Comparison of ENCODE assay signal across 9 cellular contexts in the genomic region with DNA sequence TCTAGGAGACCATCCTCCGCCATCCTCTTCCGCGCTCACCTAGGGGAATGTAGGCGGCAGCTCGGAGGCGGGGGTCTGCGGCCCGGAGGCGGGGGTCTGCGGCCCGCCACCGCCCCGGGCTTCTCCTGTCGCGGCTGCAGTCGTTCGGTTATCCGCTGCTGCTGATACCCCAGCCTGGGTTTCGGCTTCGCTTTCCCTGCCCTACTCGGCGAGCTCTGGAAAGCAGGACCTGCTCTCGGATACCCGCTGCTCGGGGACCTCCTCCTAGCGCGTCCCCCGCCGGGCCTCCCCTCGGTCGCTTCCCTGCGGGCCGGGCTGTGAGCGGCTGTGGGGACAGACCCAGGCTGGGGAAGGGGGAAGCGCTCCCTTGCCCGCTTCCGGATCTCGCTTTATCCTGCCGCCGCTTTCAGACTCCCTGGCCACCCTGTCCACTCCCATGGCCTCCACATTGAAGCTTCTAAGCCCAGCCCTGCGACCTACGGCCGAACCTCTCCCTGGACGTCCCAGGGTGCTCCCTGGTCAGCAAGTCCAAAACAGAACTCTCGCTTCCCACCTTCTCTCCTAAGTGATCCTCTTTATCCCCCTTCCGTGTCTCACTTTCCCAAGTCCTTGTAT. TPM values are rescaled to one million over a fixed set of nuclear protein-coding genes. Genes with fewer than 3 reads are reported as not detected.
DNase-seq lines count a peak whose midpoint lies in the region; ATAC-seq, FAIRE-seq and TF ChIP-seq lines count a peak whose summit lies in the region.
"Had no signal": no experiment of that assay in that cellular context is flagged by ENCODE, and none has a peak within 500 bp of the region (broad histone marks: within the 10 kb centered on the region; RNA-seq: fewer than 3 reads in every experiment).

No MANE protein-coding gene starts in this region.

- intact Hi-C loops in ascending aorta (cut with DNase I): no loop called here

- TF ChIP-seq CTCF in ascending aorta (IDR thresholded peaks at IDR 0.05) (no peak), keratinocyte (optimal IDR thresholded peaks at IDR 0.05 in 1 of 3, IDR thresholded peaks at IDR 0.05 in 1 of 3, conservative IDR thresholded peaks at IDR 0.05 in 1 of 3; ENCODE audit: extremely low read depth in 1 of 3, insufficient read depth in 2 of 3, low read length in 3 of 3) (no peak)

- no peak for TF ChIP-seq POLR2A in GM12892 (IDR thresholded peaks at IDR 0.05; ENCODE audit: low read depth, low read length)

- no peaks in the 10 kb centered on the region for H3K27me3 ChIP-seq in ascending aorta
- no peaks in the 10 kb centered on the region for H3K27me3 ChIP-seq in keratinocyte (ENCODE audit: control insufficient read depth, extremely low read depth, insufficient read depth, low read length)
- H3K27me3 ChIP-seq in stomach smooth muscle (ENCODE audit: control insufficient read depth in 1 of 2, insufficient read depth in 2 of 2, low read length in 2 of 2): peaks cover 0 to 7% of the 10 kb centered on the region in 2 donors

- ATAC-seq in GM21390 (IDR thresholded peaks at IDR 0.05; ENCODE audit: unreplicated experiment): no peak

- in situ Hi-C loops in KBM-7 (cut with MboI; ENCODE audit: low pct_unique_long_range_greater_than_20kb, low sequenced_read_pairs): no loop called here

- peak overlapping the region; percentile 61 to 95 for H3K4me3 ChIP-seq in ascending aorta
- peak overlapping the region; percentile 67 to 86 (median 76) for H3K4me3 ChIP-seq in keratinocyte (ENCODE audit: control insufficient read depth in 2 of 3, extremely low read depth in 1 of 3, insufficient read depth in 2 of 3, low read depth in 1 of 3, low read length in 3 of 3)
- H3K4me3 ChIP-seq in stomach smooth muscle (ENCODE audit: low read length in 2 of 2): peak overlapping the region; percentile 59 to 71

- H3K36me3 ChIP-seq in ascending aorta (no peaks in the 10 kb centered on the region), keratinocyte (ENCODE audit: control insufficient read depth in 2 of 2, extremely low read depth in 1 of 2, insufficient read depth in 2 of 2, low read length in 2 of 2) (no peaks in the 10 kb centered on the region), stomach smooth muscle (ENCODE audit: control insufficient read depth in 2 of 2, insufficient read depth in 2 of 2, low read length in 2 of 2) (no peaks in the 10 kb centered on the region)

- dilution Hi-C loops in keratinocyte (cut with MboI; ENCODE audit: extremely low pct_ligation_motif_present, low sequenced_read_pairs): no loop called here

- H3K4me2 ChIP-seq in keratinocyte (ENCODE audit: control insufficient read depth, extremely low read depth, insufficient read depth, low read depth, low read length): peak overlapping the region; percentile 69

- H3K27ac ChIP-seq in ascending aorta (peak overlapping the region; percentile 65 to 82), keratinocyte (ENCODE audit: control insufficient read depth, insufficient read depth, low read length) (no peak overlapping the region), stomach smooth muscle (ENCODE audit: low read length) (no peak overlapping the region)

- FAIRE-seq in keratinocyte (lab: Jason Lieb, UNC) (no peak), GM12892 (lab: Jason Lieb, UNC) (no peak)
- FAIRE-seq: endometrium had no signal

- no peaks in the 10 kb centered on the region for H3K9me3 ChIP-seq in ascending aorta
- no peaks in the 10 kb centered on the region for H3K9me3 ChIP-seq in keratinocyte (ENCODE audit: control insufficient read depth, low read depth, low read length)
- no peaks in the 10 kb centered on the region for H3K9me3 ChIP-seq in stomach smooth muscle (ENCODE audit: control insufficient read depth in 2 of 2, low read length in 2 of 2)

- peak overlapping the region; percentile 74 for H2AFZ ChIP-seq in keratinocyte (ENCODE audit: control insufficient read depth, low read length)

- H4K20me1 ChIP-seq in keratinocyte (ENCODE audit: control insufficient read depth, extremely low read depth, insufficient read depth, low read length): no peaks in the 10 kb centered on the region

- H3K9me1 ChIP-seq in keratinocyte (ENCODE audit: control insufficient read depth, extremely low read depth, insufficient read depth, low read length): no peaks in the 10 kb centered on the region

- DNase-seq in Ammon's horn (ENCODE audit: low spot score) (peak; percentile 25), KBM-7 (peak; percentile 27), ascending aorta (ENCODE audit: low spot score in 2 of 2) (peak in 1 of 2 donors; percentile 69), keratinocyte (ENCODE audit: low read depth, low spot score) (no peak), 8988T (no peak), GM12892 (ENCODE audit: insufficient read length) (no peak)

- H3K9ac ChIP-seq in keratinocyte (ENCODE audit: control insufficient read depth, extremely low read depth, insufficient read depth, low read length): peak overlapping the region; percentile 28
- peak overlapping the region; percentile 42 to 51 for H3K9ac ChIP-seq in stomach smooth muscle (ENCODE audit: low read length in 2 of 2)

- peaks cover 0 to 17% of the 10 kb centered on the region in 2 donors for H3K4me1 ChIP-seq in ascending aorta
- H3K4me1 ChIP-seq in keratinocyte (ENCODE audit: control insufficient read depth, extremely low read depth, insufficient read depth, low read length): peaks cover 10% of the 10 kb centered on the region
- peaks cover 19% of the 10 kb centered on the region for H3K4me1 ChIP-seq in stomach smooth muscle (ENCODE audit: control insufficient read depth, insufficient read depth, low read length)

- peaks cover 10% of the 10 kb centered on the region for H3K79me2 ChIP-seq in keratinocyte (ENCODE audit: control insufficient read depth, insufficient read depth, low read length)

RNA-seq across cellular contexts. Expression of a gene that starts 0.6 kb away (rescaled TPM):
- not detected for total RNA-seq in ascending aorta
- 21.9 to 27.9 TPM (median 24.5 TPM) in 3 replicates for polyA plus RNA-seq in keratinocyte
- polyA plus RNA-seq in keratinocyte (2011; ENCODE audit: low read depth): 2.3 TPM
- polyA plus RNA-seq in keratinocyte (2011; cell fraction: cytosol; rRNA removed): 24.8 and 29.9 TPM in 2 replicates
- 9.5 and 11.9 TPM in 2 replicates for polyA plus RNA-seq in keratinocyte (2011; cell fraction: nucleus; rRNA removed)
- 7.7 and 16.8 TPM in 2 replicates for polyA plus RNA-seq in keratinocyte (2012; ENCODE audit: low replicate concordance)
- 9.1 to 16.9 TPM (median 14.9 TPM) in 3 replicates for polyA minus RNA-seq in keratinocyte
- polyA minus RNA-seq in keratinocyte (2011; cell fraction: cytosol; rRNA and poly(A)+ RNA removed): 5.8 TPM
- polyA minus RNA-seq in keratinocyte (2011; cell fraction: nucleus; rRNA and poly(A)+ RNA removed): 1.7 and 2.9 TPM in 2 replicates
- polyA plus RNA-seq in GM12892 (2012; ENCODE audit: missing spikeins): 0.59 TPM

RNA-seq across cellular contexts. Expression of a gene that starts 3.0 kb away (rescaled TPM):
- total RNA-seq in ascending aorta: 1.9 TPM
- 10.8 to 11.4 TPM (median 11.0 TPM) in 3 replicates for polyA plus RNA-seq in keratinocyte
- polyA plus RNA-seq in keratinocyte (2011; ENCODE audit: low read depth): 0.49 TPM
- polyA plus RNA-seq in keratinocyte (2011; cell fraction: cytosol; rRNA removed): 4.3 and 8.4 TPM in 2 replicates
- 10.3 and 12.9 TPM in 2 replicates for polyA plus RNA-seq in keratinocyte (2011; cell fraction: nucleus; rRNA removed)
- polyA plus RNA-seq in keratinocyte (2012; ENCODE audit: low replicate concordance): 1.7 and 6.1 TPM in 2 replicates
- polyA minus RNA-seq in keratinocyte: 22.0 to 24.4 TPM (median 23.3 TPM) in 3 replicates
- polyA minus RNA-seq in keratinocyte (2011; cell fraction: cytosol; rRNA and poly(A)+ RNA removed): 3.6 TPM
- polyA minus RNA-seq in keratinocyte (2011; cell fraction: nucleus; rRNA and poly(A)+ RNA removed): 6.9 and 16.8 TPM in 2 replicates
- 6.6 TPM for polyA plus RNA-seq in GM12892 (2012; ENCODE audit: missing spikeins)

RNA-seq across cellular contexts. Expression of a gene that starts 26.0 kb away (rescaled TPM):
- 26.9 TPM for total RNA-seq in ascending aorta
- 189 to 347 TPM (median 265 TPM) in 3 replicates for polyA plus RNA-seq in keratinocyte
- polyA plus RNA-seq in keratinocyte (2011; ENCODE audit: low read depth): 139 TPM
- 282 and 428 TPM in 2 replicates for polyA plus RNA-seq in keratinocyte (2011; cell fraction: cytosol; rRNA removed)
- polyA plus RNA-seq in keratinocyte (2011; cell fraction: nucleus; rRNA removed): 119 and 148 TPM in 2 replicates
- 200 and 212 TPM in 2 replicates for polyA plus RNA-seq in keratinocyte (2012; ENCODE audit: low replicate concordance)
- polyA minus RNA-seq in keratinocyte: 13.4 to 63.6 TPM (median 36.7 TPM) in 3 replicates
- polyA minus RNA-seq in keratinocyte (2011; cell fraction: cytosol; rRNA and poly(A)+ RNA removed): 74.1 TPM
- polyA minus RNA-seq in keratinocyte (2011; cell fraction: nucleus; rRNA and poly(A)+ RNA removed): 13.5 and 28.2 TPM in 2 replicates
- 245 TPM for polyA plus RNA-seq in GM12892 (2012; ENCODE audit: missing spikeins)

RNA-seq across cellular contexts. Expression of a gene that starts 34.5 kb away (rescaled TPM):
- total RNA-seq in ascending aorta: 1.6 TPM
- polyA plus RNA-seq in keratinocyte: 30.9 to 53.9 TPM (median 36.3 TPM) in 3 replicates
- polyA plus RNA-seq in keratinocyte (2011; ENCODE audit: low read depth): 7.9 TPM
- 29.2 and 37.1 TPM in 2 replicates for polyA plus RNA-seq in keratinocyte (2011; cell fraction: cytosol; rRNA removed)
- polyA plus RNA-seq in keratinocyte (2011; cell fraction: nucleus; rRNA removed): 66.2 and 74.2 TPM in 2 replicates
- polyA plus RNA-seq in keratinocyte (2012; ENCODE audit: low replicate concordance): 12.3 and 37.3 TPM in 2 replicates
- polyA minus RNA-seq in keratinocyte: 18.4 to 33.0 TPM (median 31.0 TPM) in 3 replicates
- polyA minus RNA-seq in keratinocyte (2011; cell fraction: cytosol; rRNA and poly(A)+ RNA removed): 35.7 TPM
- polyA minus RNA-seq in keratinocyte (2011; cell fraction: nucleus; rRNA and poly(A)+ RNA removed): 16.5 and 17.1 TPM in 2 replicates
- polyA plus RNA-seq in GM12892 (2012; ENCODE audit: missing spikeins): 8.5 TPM

RNA-seq across cellular contexts. Expression of a gene that starts 40.3 kb away (rescaled TPM):
- not detected for total RNA-seq in ascending aorta
- 0.03 to 0.12 TPM (median 0.10 TPM) in 3 replicates for polyA plus RNA-seq in keratinocyte
- not detected for polyA plus RNA-seq in keratinocyte (2011; ENCODE audit: low read depth)
- 0.19 TPM in 1 of 2 replicates, not detected in the other for polyA plus RNA-seq in keratinocyte (2011; cell fraction: cytosol; rRNA removed)
- polyA plus RNA-seq in keratinocyte (2011; cell fraction: nucleus; rRNA removed): 0.12 TPM in 1 of 2 replicates, not detected in the other
- polyA plus RNA-seq in keratinocyte (2012; ENCODE audit: low replicate concordance): 0.13 TPM in 1 of 2 replicates, not detected in the other
- 0.06 to 0.30 TPM in 2 of 3 replicates, not detected in the other for polyA minus RNA-seq in keratinocyte
- polyA minus RNA-seq in keratinocyte (2011; cell fraction: cytosol; rRNA and poly(A)+ RNA removed): not detected
- 0.47 TPM in 1 of 2 replicates, not detected in the other for polyA minus RNA-seq in keratinocyte (2011; cell fraction: nucleus; rRNA and poly(A)+ RNA removed)
- not detected for polyA plus RNA-seq in GM12892 (2012; ENCODE audit: missing spikeins)

Comparison
In these comparisons a context has a peak if more than half of its experiments do, and no peak if none do; other contexts are left out.
1. DNase-seq: peak in Ammon's horn (single experiment) and KBM-7 (single experiment); none in keratinocyte (single experiment), 8988T (single experiment) and GM12892 (single experiment).
2. H3K27ac ChIP-seq: peak in ascending aorta (2 of 2); none in keratinocyte (single experiment) and stomach smooth muscle (single experiment).
3. Peak in every context shown above with its lines, with median percentiles within 50 percentile points of each other: H3K4me3 ChIP-seq.